ENCODE assay signal across 3 cellular contexts in the genomic region with DNA sequence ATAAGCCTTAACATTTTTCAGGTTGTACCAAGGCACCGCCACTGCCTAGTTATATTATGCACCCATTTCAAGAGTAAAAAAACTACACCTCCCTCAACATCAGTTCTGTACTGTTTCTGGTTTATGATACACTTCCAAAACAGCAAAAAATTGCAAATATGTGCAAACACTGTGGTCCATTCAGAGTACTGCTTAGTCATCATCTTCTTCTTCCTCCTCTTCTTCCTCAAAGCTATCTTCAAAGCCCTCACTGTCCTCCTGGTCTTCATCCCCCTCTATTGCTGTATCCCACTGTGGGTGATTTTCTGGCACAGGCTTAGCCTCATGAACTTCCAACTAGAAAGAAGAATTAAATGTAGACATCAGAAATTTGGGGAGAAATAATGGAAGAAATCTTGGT. TPM values are rescaled to one million over a fixed set of nuclear protein-coding genes. Genes with fewer than 3 reads are reported as not detected.
"Had no signal": no experiment of that assay in that cellular context is flagged by ENCODE, and none has a peak within 500 bp of the region (broad histone marks: within the 10 kb centered on the region; RNA-seq: fewer than 3 reads in every experiment).

No MANE protein-coding gene starts in this region.

RNA-seq across cellular contexts. Expression of gene SCML4, which starts 47.4 kb away (rescaled TPM):
- total RNA-seq: ascending aorta, LHCN-M2, M059J had no signal
